Comparison of ENCODE assay signal across 19 cellular contexts in genomic region chr9:124452326-124452725, GRCh38. TPM values are rescaled to one million over a fixed set of nuclear protein-coding genes. Genes with fewer than 3 reads are reported as not detected.
"Had no signal": no experiment of that assay in that cellular context is flagged by ENCODE, and none has a peak within 500 bp of the region (broad histone marks: within the 10 kb centered on the region; RNA-seq: fewer than 3 reads in every experiment).

No MANE protein-coding gene starts in this region.

- H3K9me3 Mint-ChIP-seq: activated CD8-positive, alpha-beta T cell treated with anti-CD3 and anti-CD28 coated beads for 36 hours; activated naive CD4-positive, alpha-beta T cell treated with anti-CD3 and anti-CD28 coated beads, Interleukin-2, amount 50 U/mL, for 24 hours; stimulated activated memory B cell treated with anti-CD40 and anti-IgM and Interleukin-4, amounts not matched to agents 10 μg/mL and 1 μg/mL and 100 μg/mL, for 72 hours had no signal

- ATAC-seq: activated CD8-positive, alpha-beta T cell treated with anti-CD3 and anti-CD28 coated beads for 36 hours; body of pancreas; foreskin keratinocyte; stimulated activated memory B cell treated with anti-CD40 and anti-IgM and Interleukin-4, amounts not matched to agents 10 μg/mL and 1 μg/mL and 100 μg/mL, for 72 hours; T-helper 17 cell had no signal

- H3K9me3 ChIP-seq: body of pancreas had no signal

- H3K4me1 ChIP-seq: parathyroid adenoma had no signal

- H3K36me3 Mint-ChIP-seq: activated naive CD4-positive, alpha-beta T cell treated with anti-CD3 and anti-CD28 coated beads, Interleukin-2, amount 50 U/mL, for 24 hours; stimulated activated memory B cell treated with anti-CD40 and anti-IgM and Interleukin-4, amounts not matched to agents 10 μg/mL and 1 μg/mL and 100 μg/mL, for 72 hours had no signal

- H3K4me3 Mint-ChIP-seq: activated CD8-positive, alpha-beta T cell treated with anti-CD3 and anti-CD28 coated beads for 36 hours; activated naive CD4-positive, alpha-beta T cell treated with anti-CD3 and anti-CD28 coated beads, Interleukin-2, amount 50 U/mL, for 24 hours; stimulated activated memory B cell treated with anti-CD40 and anti-IgM and Interleukin-4, amounts not matched to agents 10 μg/mL and 1 μg/mL and 100 μg/mL, for 72 hours; T-helper 17 cell had no signal

- H2AFZ ChIP-seq: parathyroid adenoma had no signal

- DNase-seq: activated CD4-positive, alpha-beta T cell treated with anti-CD3 and anti-CD28 coated beads for 48 hours; activated CD8-positive, alpha-beta memory T cell treated with anti-CD3 and anti-CD28 coated beads, Interleukin-2, amount 50 U/mL, for 4 hours; activated CD8-positive, alpha-beta T cell treated with anti-CD3 and anti-CD28 coated beads for 36 hours; activated effector memory CD4-positive, alpha-beta T cell treated with anti-CD3 and anti-CD28 coated beads, Interleukin-2, amount 50 U/mL, for 16 hours; activated T-cell treated with anti-CD3 and anti-CD28 coated beads, Interleukin-2, amount 50 U/mL, for 48 hours; amniotic stem cell; body of pancreas; central memory CD4-positive, alpha-beta T cell; effector CD4-positive, alpha-beta T cell; foreskin keratinocyte; stimulated activated CD4-positive, alpha-beta T cell treated with anti-CD3 and anti-CD28 coated beads, Interleukin-2, amount 100 ng/mL, for 48 hours; T-helper 17 cell had no signal

- H3K27ac Mint-ChIP-seq: activated CD8-positive, alpha-beta T cell treated with anti-CD3 and anti-CD28 coated beads for 36 hours; activated naive CD4-positive, alpha-beta T cell treated with anti-CD3 and anti-CD28 coated beads, Interleukin-2, amount 50 U/mL, for 24 hours; stimulated activated memory B cell treated with anti-CD40 and anti-IgM and Interleukin-4, amounts not matched to agents 10 μg/mL and 1 μg/mL and 100 μg/mL, for 72 hours; T-helper 17 cell had no signal

- H3K4me3 ChIP-seq: body of pancreas had no signal

- H3K27ac ChIP-seq: body of pancreas, coronary artery, foreskin keratinocyte, parathyroid adenoma had no signal

- H3K4me1 Mint-ChIP-seq: activated naive CD4-positive, alpha-beta T cell treated with anti-CD3 and anti-CD28 coated beads, Interleukin-2, amount 50 U/mL, for 24 hours; T-helper 17 cell had no signal

- H3K79me2 ChIP-seq: parathyroid adenoma had no signal

- H3K9ac ChIP-seq: parathyroid adenoma had no signal

RNA-seq across cellular contexts. Expression of gene ADGRD2, which starts 2.1 kb away (rescaled TPM):
- total RNA-seq: activated CD8-positive, alpha-beta T cell treated with anti-CD3 and anti-CD28 coated beads for 36 hours; body of pancreas; endothelial cell of umbilical vein; mesenteric fat pad; renal cortical epithelial cell; T-helper 17 cell had no signal
- polyA plus RNA-seq: endothelial cell of umbilical vein had no signal

RNA-seq across cellular contexts. Expression of gene NR5A1, which starts 54.9 kb away (rescaled TPM):
- total RNA-seq: activated CD8-positive, alpha-beta T cell treated with anti-CD3 and anti-CD28 coated beads for 36 hours; body of pancreas; endothelial cell of umbilical vein; foreskin keratinocyte; mesenteric fat pad; renal cortical epithelial cell; T-helper 17 cell had no signal
- polyA plus RNA-seq: endothelial cell of umbilical vein, foreskin keratinocyte had no signal
